1 cellular context compared by ENCODE assay signal in genomic region chr16:64172652-64173051, GRCh38.
TF ChIP-seq lines count a peak whose summit lies in the region.

No MANE protein-coding gene starts in this region.

TF ChIP-seq in H1, 55 proteins besides CTCF, POLR2A, EP300 and RAD21 (continued from another document):
- TF ChIP-seq, protein P1, sequence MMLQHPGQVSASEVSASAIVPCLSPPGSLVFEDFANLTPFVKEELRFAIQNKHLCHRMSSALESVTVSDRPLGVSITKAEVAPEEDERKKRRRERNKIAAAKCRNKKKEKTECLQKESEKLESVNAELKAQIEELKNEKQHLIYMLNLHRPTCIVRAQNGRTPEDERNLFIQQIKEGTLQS (IDR thresholded peaks at IDR 0.05; ENCODE audit: insufficient read depth, low read depth, low read length): no peak
- no peak for TF ChIP-seq GABPA (IDR thresholded peaks at IDR 0.05; ENCODE audit: borderline replicate concordance, insufficient read depth, low read length)
